1 cellular context compared by ENCODE assay signal in genomic region chr5:180831139-180832080, GRCh38.
TF ChIP-seq lines count a peak whose summit lies in the region.

No MANE protein-coding gene starts in this region.

TF ChIP-seq in SK-N-SH, 30 proteins besides CTCF, POLR2A, EP300 and RAD21 (continued from another document):
- TF ChIP-seq SIN3A (IDR thresholded peaks at IDR 0.05; ENCODE audit: borderline replicate concordance, low read depth, low read length) (peak; percentile 42; the same call in 1 of the 2 replicates), ELF1 (IDR thresholded peaks at IDR 0.05) (peak; percentile 74), FOXM1 (IDR thresholded peaks at IDR 0.05; ENCODE audit: low read depth) (no peak), TEAD4 (IDR thresholded peaks at IDR 0.05; ENCODE audit: borderline replicate concordance, insufficient read depth) (no peak), YY1 (IDR thresholded peaks at IDR 0.05; ENCODE audit: low read depth) (peak; percentile 92), POLR2AphosphoS5 (IDR thresholded peaks at IDR 0.05; ENCODE audit: low read depth, low read length) (peak; percentile 63; the same call in 1 of the 2 replicates), TAF1 (IDR thresholded peaks at IDR 0.05; ENCODE audit: borderline replicate concordance, low read depth, low read length) (peak; percentile 30), NRF1 (IDR thresholded peaks at IDR 0.05; ENCODE audit: low read depth, low read length) (peak; percentile 57; the same call in 1 of the 2 replicates), SMC3 (IDR thresholded peaks at IDR 0.05; ENCODE audit: low read depth, low read length) (no peak), RXRA (IDR thresholded peaks at IDR 0.05; ENCODE audit: borderline replicate concordance, low read depth) (no peak), GABPA (IDR thresholded peaks at IDR 0.05; ENCODE audit: low read depth) (no peak; the same call in 1 of the 2 replicates)
- TF ChIP-seq, protein P1, sequence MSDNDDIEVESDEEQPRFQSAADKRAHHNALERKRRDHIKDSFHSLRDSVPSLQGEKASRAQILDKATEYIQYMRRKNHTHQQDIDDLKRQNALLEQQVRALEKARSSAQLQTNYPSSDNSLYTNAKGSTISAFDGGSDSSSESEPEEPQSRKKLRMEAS (IDR thresholded peaks at IDR 0.05; ENCODE audit: low read depth) = peak; percentile 94
- TF ChIP-seq, protein P2, sequence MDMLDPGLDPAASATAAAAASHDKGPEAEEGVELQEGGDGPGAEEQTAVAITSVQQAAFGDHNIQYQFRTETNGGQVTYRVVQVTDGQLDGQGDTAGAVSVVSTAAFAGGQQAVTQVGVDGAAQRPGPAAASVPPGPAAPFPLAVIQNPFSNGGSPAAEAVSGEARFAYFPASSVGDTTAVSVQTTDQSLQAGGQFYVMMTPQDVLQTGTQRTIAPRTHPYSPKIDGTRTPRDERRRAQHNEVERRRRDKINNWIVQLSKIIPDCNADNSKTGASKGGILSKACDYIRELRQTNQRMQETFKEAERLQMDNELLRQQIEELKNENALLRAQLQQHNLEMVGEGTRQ (IDR thresholded peaks at IDR 0.05; ENCODE audit: borderline replicate concordance, low read depth, low read length) = no peak
- TF ChIP-seq, protein P3, sequence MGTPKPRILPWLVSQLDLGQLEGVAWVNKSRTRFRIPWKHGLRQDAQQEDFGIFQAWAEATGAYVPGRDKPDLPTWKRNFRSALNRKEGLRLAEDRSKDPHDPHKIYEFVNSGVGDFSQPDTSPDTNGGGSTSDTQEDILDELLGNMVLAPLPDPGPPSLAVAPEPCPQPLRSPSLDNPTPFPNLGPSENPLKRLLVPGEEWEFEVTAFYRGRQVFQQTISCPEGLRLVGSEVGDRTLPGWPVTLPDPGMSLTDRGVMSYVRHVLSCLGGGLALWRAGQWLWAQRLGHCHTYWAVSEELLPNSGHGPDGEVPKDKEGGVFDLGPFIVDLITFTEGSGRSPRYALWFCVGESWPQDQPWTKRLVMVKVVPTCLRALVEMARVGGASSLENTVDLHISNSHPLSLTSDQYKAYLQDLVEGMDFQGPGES (IDR thresholded peaks at IDR 0.05; ENCODE audit: low read depth, low read length) = no peak
TF ChIP-seq in SK-N-SH: peak in this region for 11.
